Comparison of ENCODE assay signal across 19 cellular contexts in the genomic region with DNA sequence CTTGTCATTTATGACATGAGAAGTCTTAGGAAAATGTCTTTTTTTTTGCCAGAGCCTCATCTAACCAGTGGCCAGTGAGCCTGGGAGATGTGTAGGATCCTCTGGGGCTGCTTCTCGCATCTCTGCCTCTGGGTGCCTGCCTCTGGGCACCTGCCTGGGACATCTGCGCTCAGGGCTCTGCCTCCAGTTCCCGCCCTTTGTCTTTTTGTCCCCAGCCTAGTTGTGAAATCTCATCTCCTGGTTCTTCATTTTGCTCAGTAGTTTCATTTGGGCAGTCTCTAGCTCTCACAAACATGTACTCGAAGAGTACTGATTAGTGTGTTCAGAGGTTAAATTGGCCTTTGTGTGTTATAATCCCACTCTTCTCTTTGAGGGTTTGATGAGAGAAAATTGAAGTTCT.
"Had no signal": no experiment of that assay in that cellular context is flagged by ENCODE, and none has a peak within 500 bp of the region (broad histone marks: within the 10 kb centered on the region; RNA-seq: fewer than 3 reads in every experiment).

No MANE protein-coding gene starts in this region.

- H3K27me3 ChIP-seq: esophagus squamous epithelium, spleen, transverse colon had no signal

- DNase-seq: activated CD4-positive, alpha-beta T cell treated with anti-CD3 and anti-CD28 coated beads for 1 hour; activated gamma-delta T cell; cerebellar nuclear complex; cortex of kidney; esophagus squamous epithelium; left colon; occipital lobe; posterior cingulate gyrus; spleen; stimulated activated naive CD4-positive, alpha-beta T cell; SW 1271; T-helper 2 cell; transverse colon; WERI-Rb-1 had no signal

- H3K27ac Mint-ChIP-seq: activated naive CD8-positive, alpha-beta T cell; natural killer cell treated with Interleukin-12 subunit alpha and Interleukin-12 subunit beta and Interleukin-15 and Interleukin-18, amount 100 ng/mL, for 72 hours had no signal

- H3K9me3 Mint-ChIP-seq: mesothelial cell of epicardium; natural killer cell treated with Interleukin-12 subunit alpha and Interleukin-12 subunit beta and Interleukin-15 and Interleukin-18, amount 100 ng/mL, for 72 hours had no signal

- H3K4me3 ChIP-seq: esophagus squamous epithelium, lung, spleen, transverse colon had no signal

- H3K27ac ChIP-seq: spleen, transverse colon, WERI-Rb-1 had no signal

- H3K36me3 ChIP-seq: esophagus squamous epithelium, spleen, transverse colon, WERI-Rb-1 had no signal

- H3K4me1 ChIP-seq: spleen had no signal

- H3K36me3 Mint-ChIP-seq: activated naive CD8-positive, alpha-beta T cell; natural killer cell treated with Interleukin-12 subunit alpha and Interleukin-12 subunit beta and Interleukin-15 and Interleukin-18, amount 100 ng/mL, for 72 hours had no signal

- ATAC-seq: left colon; natural killer cell treated with Interleukin-12 subunit alpha and Interleukin-12 subunit beta and Interleukin-15 and Interleukin-18, amount 100 ng/mL, for 72 hours had no signal

- FAIRE-seq: bronchial epithelial cell had no signal

- H3K9me3 ChIP-seq: esophagus squamous epithelium, spleen, transverse colon had no signal
